ENCODE assay signal across 11 cellular contexts in genomic region chr5:33257807-33258491, GRCh38.
DNase-seq lines count a peak whose midpoint lies in the region; ATAC-seq and TF ChIP-seq lines count a peak whose summit lies in the region.
"Had no signal": no experiment of that assay in that cellular context is flagged by ENCODE, and none has a peak within 500 bp of the region (broad histone marks: within the 10 kb centered on the region; RNA-seq: fewer than 3 reads in every experiment).

No MANE protein-coding gene starts in this region.

- no peak overlapping the region for H3K4me3 Mint-ChIP-seq in GM23338

- H3K4me1 Mint-ChIP-seq in GM23338 = no peaks in the 10 kb centered on the region

- 46% methylated on average over 4 of the region's 4 CpGs for WGBS in suprapubic skin

- no peaks in the 10 kb centered on the region for H4K20me1 ChIP-seq in GM23338 (replicated peaks; ENCODE audit: insufficient read depth)

- H3K4me2 ChIP-seq in GM23338 = no peak overlapping the region

- TF ChIP-seq EP300 in suprapubic skin (IDR thresholded peaks at IDR 0.05) = no peak

- TF ChIP-seq CTCF in GM23338 (conservative IDR thresholded peaks at IDR 0.05; ENCODE audit: low read depth in 2 of 2) (no peak), fibroblast of the aortic adventitia (IDR thresholded peaks at IDR 0.05; ENCODE audit: insufficient read depth, low read length) (peak; percentile 17), suprapubic skin (IDR thresholded peaks at IDR 0.05) (no peak)

- no peaks in the 10 kb centered on the region for H3F3A ChIP-seq in GM23338 (replicated peaks; ENCODE audit: low read depth)

- H3K27me3 ChIP-seq in GM23338 (ENCODE audit: insufficient read depth) (no peaks in the 10 kb centered on the region), suprapubic skin (no peaks in the 10 kb centered on the region)
- H3K27me3 ChIP-seq: testis had no signal

- H3K79me2 ChIP-seq in GM23338 (replicated peaks; ENCODE audit: insufficient read depth) = no peaks in the 10 kb centered on the region

- H3K27me3 Mint-ChIP-seq in GM23338 (ENCODE audit: insufficient read depth, low read depth, poor library complexity) = no peaks in the 10 kb centered on the region

- H3K4me3 ChIP-seq in GM23338 (no peak overlapping the region), fibroblast of the aortic adventitia (ENCODE audit: low read depth, low read length) (no peak overlapping the region), skeletal muscle cell (ENCODE audit: low read depth, low read length) (no peak overlapping the region), suprapubic skin (no peak overlapping the region)
- H3K4me3 ChIP-seq: testis had no signal

- H3K4me1 ChIP-seq in GM23338 (ENCODE audit: insufficient read depth) = no peaks in the 10 kb centered on the region
- H3K4me1 ChIP-seq in suprapubic skin = no peaks in the 10 kb centered on the region
- H3K4me1 ChIP-seq: testis had no signal

- H3K9me3 Mint-ChIP-seq in GM23338 = no peaks in the 10 kb centered on the region; the same call in 2 of the 3 replicates

- peak overlapping the region; percentile 66; the same call in 1 of the 2 replicates for H2AFZ ChIP-seq in GM23338

- DNase-seq in GM23338 (ENCODE audit: low spot score) (no peak), SK-MEL-5 (ENCODE audit: low read depth, low spot score) (peak; percentile 38), fibroblast of the aortic adventitia (ENCODE audit: low read depth) (peak; percentile 90), skeletal muscle cell (ENCODE audit: low read depth) (peak; percentile 60), suprapubic skin (ENCODE audit: low spot score in 2 of 2) (no peak)
- DNase-seq in activated CD4-positive, alpha-beta T cell treated with anti-CD3 and anti-CD28 coated beads, Interleukin-2, amount 50 U/mL, for 48 hours = no peak
- DNase-seq: cortex of kidney, NCI-H187 treated with DMSO at 0.1 percent for 48 hours, testis had no signal

- in situ Hi-C loops in SK-MEL-5 (cut with HindIII; ENCODE audit: low pct_unique_long_range_greater_than_20kb, low sequenced_read_pairs) = no loop called here

- H3K27ac ChIP-seq in GM23338 (ENCODE audit: low read depth) (no peak overlapping the region), suprapubic skin (no peak overlapping the region)
- H3K27ac ChIP-seq: testis had no signal

- H3K27ac Mint-ChIP-seq in GM23338 = no peak overlapping the region

- H3K9me3 ChIP-seq in suprapubic skin = no peaks in the 10 kb centered on the region
- H3K9me3 ChIP-seq: testis had no signal

- ATAC-seq in GM23338 (no peak), HG02678 (IDR thresholded peaks at IDR 0.05; ENCODE audit: unreplicated experiment) (no peak), GM18868 (IDR thresholded peaks at IDR 0.05; ENCODE audit: unreplicated experiment) (no peak)

- no peak for TF ChIP-seq POLR2A in suprapubic skin (IDR thresholded peaks at IDR 0.05)

- H3K36me3 ChIP-seq in GM23338 (ENCODE audit: insufficient read depth) (no peaks in the 10 kb centered on the region), suprapubic skin (no peaks in the 10 kb centered on the region)

- no peaks in the 10 kb centered on the region for H3K36me3 Mint-ChIP-seq in GM23338 (ENCODE audit: low read depth)

- no peaks in the 10 kb centered on the region for H3K9me2 ChIP-seq in GM23338 (ENCODE audit: insufficient read depth)

TF ChIP-seq in GM23338, 12 proteins besides CTCF, POLR2A, EP300 and RAD21 (continues in another document):
- TF ChIP-seq ZNF331 (CRISPR knock-in tag; IDR thresholded peaks at IDR 0.05; ENCODE audit: low read depth) = no peak
- no peak for TF ChIP-seq EZH2phosphoT487 (IDR thresholded peaks at IDR 0.05; ENCODE audit: unreplicated experiment)
- TF ChIP-seq EZH2 (IDR thresholded peaks at IDR 0.05; ENCODE audit: low read depth, unreplicated experiment) = no peak
- no peak for TF ChIP-seq ZNF114 (CRISPR knock-in tag; IDR thresholded peaks at IDR 0.05)
- TF ChIP-seq POLR2AphosphoS5 (IDR thresholded peaks at IDR 0.05; ENCODE audit: low read depth) = no peak
- no peak for TF ChIP-seq ZNF462 (CRISPR knock-in tag; IDR thresholded peaks at IDR 0.05)
- no peak for TF ChIP-seq CREB1 (CRISPR knock-in tag; IDR thresholded peaks at IDR 0.05; ENCODE audit: low read depth)
- no peak for TF ChIP-seq ETS1 (IDR thresholded peaks at IDR 0.05)

Comparison
In these comparisons a context has a peak if more than half of its experiments do, and no peak if none do; other contexts are left out.
1. DNase-seq: peak in SK-MEL-5 (single experiment), fibroblast of the aortic adventitia (single experiment) and skeletal muscle cell (single experiment); none in GM23338 (single experiment), suprapubic skin (0 of 2) and activated CD4-positive, alpha-beta T cell treated with anti-CD3 and anti-CD28 coated beads, Interleukin-2, amount 50 U/mL, for 48 hours (0 of 2).